18 cellular contexts compared by ENCODE assay signal in genomic region chr9:135219676-135220600, GRCh38.
"Had no signal": no experiment of that assay in that cellular context is flagged by ENCODE, and none has a peak within 500 bp of the region (broad histone marks: within the 10 kb centered on the region; RNA-seq: fewer than 3 reads in every experiment).

No MANE protein-coding gene starts in this region.

- H3K4me1 Mint-ChIP-seq: activated naive CD8-positive, alpha-beta T cell treated with anti-CD3 and anti-CD28 coated beads, Interleukin-2, amount 50 U/mL, for 24 hours; naive thymus-derived CD4-positive, alpha-beta T cell had no signal

- ATAC-seq: activated CD4-positive, CD25-positive, alpha-beta regulatory T cell treated with anti-CD3 and anti-CD28 coated beads, Interleukin-2, amount 50 U/mL, for 24 hours; activated naive CD8-positive, alpha-beta T cell treated with anti-CD3 and anti-CD28 coated beads, Interleukin-2, amount 50 U/mL, for 24 hours; mucosa of descending colon; naive thymus-derived CD4-positive, alpha-beta T cell; right cardiac atrium had no signal

- H3K4me2 ChIP-seq: smooth muscle cell had no signal

- H3K36me3 Mint-ChIP-seq: naive thymus-derived CD4-positive, alpha-beta T cell had no signal

- DNase-seq: activated CD4-positive, alpha-beta T cell treated with anti-CD3 and anti-CD28 coated beads, Interleukin-2, amount 50 U/mL, for 1 hour; activated CD8-positive, alpha-beta memory T cell treated with anti-CD3 and anti-CD28 coated beads for 24 hours; activated naive CD4-positive, alpha-beta T cell treated with Interleukin-2 at 50 U/mL for 16 hours; activated naive CD8-positive, alpha-beta T cell treated with anti-CD3 and anti-CD28 coated beads, Interleukin-2, amount 50 U/mL, for 24 hours; naive thymus-derived CD4-positive, alpha-beta T cell; nucleus accumbens; stomach had no signal

- H3K9me3 ChIP-seq: ascending aorta, esophagus muscularis mucosa, mucosa of descending colon, stomach, thoracic aorta had no signal

- FAIRE-seq: bronchial epithelial cell, colon had no signal

- H3K27ac Mint-ChIP-seq: activated naive CD8-positive, alpha-beta T cell treated with anti-CD3 and anti-CD28 coated beads, Interleukin-2, amount 50 U/mL, for 24 hours; naive thymus-derived CD4-positive, alpha-beta T cell; progenitor cell of endocrine pancreas; T-helper 2 cell treated with Interferon-gamma antibody and Interleukin-4, amounts not matched to agents 5 μg/mL and 100 μg/mL, for 36 hours had no signal

- H3K9me3 Mint-ChIP-seq: activated naive CD8-positive, alpha-beta T cell treated with anti-CD3 and anti-CD28 coated beads, Interleukin-2, amount 50 U/mL, for 24 hours; T-helper 2 cell treated with Interferon-gamma antibody and Interleukin-4, amounts not matched to agents 5 μg/mL and 100 μg/mL, for 36 hours had no signal

- H3K27ac ChIP-seq: ascending aorta, esophagus muscularis mucosa, stomach, thoracic aorta had no signal

- H3K36me3 ChIP-seq: ascending aorta, esophagus muscularis mucosa, stomach, thoracic aorta had no signal

- H3K4me3 ChIP-seq: ascending aorta, esophagus muscularis mucosa, mucosa of descending colon, smooth muscle cell, stomach, thoracic aorta had no signal

- H3K4me1 ChIP-seq: ascending aorta had no signal

- H3K4me3 Mint-ChIP-seq: activated naive CD8-positive, alpha-beta T cell treated with anti-CD3 and anti-CD28 coated beads, Interleukin-2, amount 50 U/mL, for 24 hours; naive thymus-derived CD4-positive, alpha-beta T cell; T-helper 2 cell treated with Interferon-gamma antibody and Interleukin-4, amounts not matched to agents 5 μg/mL and 100 μg/mL, for 36 hours had no signal
